In genomic region chr22:46072981-46073682, GRCh38 we compare ENCODE assay signal across 1 cellular context.
TF ChIP-seq lines count a peak whose summit lies in the region.

No MANE protein-coding gene starts in this region.

TF ChIP-seq in WTC11, 78 proteins besides CTCF, POLR2A, EP300 and RAD21 (continued from another document):
- TF ChIP-seq ZNF317 (CRISPR knock-in tag; IDR thresholded peaks at IDR 0.05; ENCODE audit: borderline replicate concordance, low read depth) = no peak
- no peak for TF ChIP-seq SP1 (CRISPR knock-in tag; conservative IDR thresholded peaks at IDR 0.05)
- TF ChIP-seq SMAD4 (CRISPR knock-in tag; IDR thresholded peaks at IDR 0.05) = no peak
